8 cellular contexts compared by ENCODE assay signal in genomic region chr1:54944610-54945392, GRCh38. TPM values are rescaled to one million over a fixed set of nuclear protein-coding genes. Genes with fewer than 3 reads are reported as not detected.
A peak's percentile ranks its signal among the peaks of the same experiment; 100 is the strongest.
DNase-seq lines count a peak whose midpoint lies in the region; ATAC-seq lines count a peak whose summit lies in the region.

No MANE protein-coding gene starts in this region.

- peak; percentile 56 for ATAC-seq in HG02973 (IDR thresholded peaks at IDR 0.05; ENCODE audit: unreplicated experiment)
- ATAC-seq in activated CD4-positive, CD25-positive, alpha-beta regulatory T cell treated with anti-CD3 and anti-CD28 coated beads, Interleukin-2, amount 50 U/mL, for 24 hours, result peak; percentile 53 to 63
- no peak for ATAC-seq in HG02571 (IDR thresholded peaks at IDR 0.05; ENCODE audit: unreplicated experiment)

- DNase-seq in ELF-1 (ENCODE audit: low read depth, low spot score) (peak; percentile 80), NCI-H345 (lab: John Stamatoyannopoulos, UW) (peak; percentile 67), cerebellum (ENCODE audit: low spot score) (peak; percentile 78), kidney glomerular epithelial cell (lab: John Stamatoyannopoulos, UW) (peak; percentile 45)
- DNase-seq in stimulated activated CD4-positive, alpha-beta T cell treated with anti-CD3 and anti-CD28 coated beads, Interleukin-1b, Interleukin-23, amount 100 ng/mL, for 24 hours (ENCODE audit: low read depth in 4 of 4, low spot score in 1 of 4), result peak in 3 of 4 experiments; percentile 19 to 52 (median 40)

RNA-seq across cellular contexts. Expression of gene TMEM61, which starts 35.6 kb away (rescaled TPM):
- total RNA-seq in cerebellum, result 1.2 TPM

RNA-seq across cellular contexts. Expression of gene BSND, which starts 53.9 kb away (rescaled TPM):
- 0.09 TPM for total RNA-seq in cerebellum

RNA-seq across cellular contexts. Expression of gene DHCR24, which starts 57.8 kb away (rescaled TPM):
- 37.9 TPM for total RNA-seq in cerebellum
